1 cellular context compared by ENCODE assay signal in the genomic region with DNA sequence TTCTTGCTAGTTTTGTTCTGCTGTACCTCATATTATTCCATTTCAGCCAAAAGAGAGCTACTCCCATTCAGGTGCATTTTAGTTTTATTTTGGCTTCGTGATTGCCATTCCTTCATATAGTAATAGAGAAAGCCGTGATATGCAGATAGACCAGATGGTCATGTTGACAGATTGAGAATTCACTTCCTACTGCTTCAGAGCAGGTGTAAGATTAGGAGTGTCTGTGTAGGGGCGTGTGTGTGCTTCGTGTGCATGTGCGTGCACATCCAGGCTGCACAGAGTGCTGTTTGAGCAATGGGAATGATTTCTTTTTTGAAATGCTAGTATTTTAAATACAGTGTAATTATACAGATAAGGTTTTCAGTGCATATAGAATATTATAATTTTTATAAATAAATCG.
TF ChIP-seq lines count a peak whose summit lies in the region.

No MANE protein-coding gene starts in this region.

TF ChIP-seq in HepG2, 621 proteins besides CTCF, POLR2A, EP300 and RAD21:
- TF ChIP-seq TAF15 (IDR thresholded peaks at IDR 0.05; ENCODE audit: low read depth, low read length, poor library complexity, severe bottlenecking) (no peak), GABPB1 (CRISPR knock-in tag; IDR thresholded peaks at IDR 0.05) (no peak), ZZZ3 (CRISPR knock-in tag; IDR thresholded peaks at IDR 0.05; ENCODE audit: borderline replicate concordance) (no peak), PHF21A (CRISPR knock-in tag; IDR thresholded peaks at IDR 0.05) (no peak), PCBP1 (IDR thresholded peaks at IDR 0.05; ENCODE audit: borderline replicate concordance, low read depth, low read length) (no peak), ZIK1 (CRISPR knock-in tag; IDR thresholded peaks at IDR 0.05; ENCODE audit: borderline replicate concordance, low read depth) (no peak), ZBTB33 (CRISPR knock-in tag; IDR thresholded peaks at IDR 0.05) (no peak), SP5 (CRISPR knock-in tag; IDR thresholded peaks at IDR 0.05; ENCODE audit: borderline replicate concordance, low read depth) (no peak), HOXA3 (CRISPR knock-in tag; IDR thresholded peaks at IDR 0.05) (no peak), KMT2B (CRISPR knock-in tag; IDR thresholded peaks at IDR 0.05) (no peak)
